ENCODE assay signal across 8 cellular contexts in genomic region chr17:40177275-40177874, GRCh38. TPM values are rescaled to one million over a fixed set of nuclear protein-coding genes. Genes with fewer than 3 reads are reported as not detected.
A peak's percentile ranks its signal among the peaks of the same experiment; 100 is the strongest.
DNase-seq lines count a peak whose midpoint lies in the region; ATAC-seq and TF ChIP-seq lines count a peak whose summit lies in the region.

Gene RAPGEFL1 (plus strand): TSS chr17:40177470. CDS start chr17:40177862, 392 bp downstream.

- no peak within 1 kb of the TSS for H2AFZ ChIP-seq in SU-DHL-6 (ENCODE audit: low read depth, low read length, severe bottlenecking)

- TF ChIP-seq CTCF in SU-DHL-6 (IDR thresholded peaks at IDR 0.05; ENCODE audit: insufficient read depth, low read length, poor library complexity, severe bottlenecking) (no peak), heart right ventricle (IDR thresholded peaks at IDR 0.05) (peak in 1 of 9 donors; percentile 5), psoas muscle (IDR thresholded peaks at IDR 0.05) (no peak)

- H3K4me1 ChIP-seq in HUES48 (ENCODE audit: control insufficient read depth, insufficient read depth, low read length) (peaks cover 16% of the 10 kb centered on the region; the same call in 1 of the 2 replicates), heart right ventricle (peaks cover 6 to 31% (median 11%) of the 10 kb centered on the region in 9 donors), psoas muscle (peaks cover 7% of the 10 kb centered on the region), urinary bladder (ENCODE audit: insufficient read depth) (no peaks in the 10 kb centered on the region)

- peaks cover 36% of the 10 kb centered on the region for H3K36me3 ChIP-seq in HUES48 (ENCODE audit: control insufficient read depth, insufficient read depth, low read length)
- H3K36me3 ChIP-seq in SU-DHL-6 (ENCODE audit: low read length), result peaks cover 3% of the 10 kb centered on the region; the same call in 1 of the 2 replicates
- peaks cover 0 to 55% (median 21%) of the 10 kb centered on the region in 9 donors for H3K36me3 ChIP-seq in heart right ventricle
- H3K36me3 ChIP-seq in psoas muscle (ENCODE audit: insufficient read depth in 1 of 2, low read depth in 1 of 2), result peaks cover 2 to 49% of the 10 kb centered on the region in 2 donors
- H3K36me3 ChIP-seq in urinary bladder (ENCODE audit: insufficient read depth), result no peaks in the 10 kb centered on the region

- peak within 1 kb of the TSS; percentile 62 for H3K4me3 ChIP-seq in HUES48 (ENCODE audit: low read depth, low read length)
- peak within 1 kb of the TSS; percentile 28 for H3K4me3 ChIP-seq in SU-DHL-6 (ENCODE audit: insufficient read depth, low read length, poor library complexity, severe bottlenecking)
- H3K4me3 ChIP-seq in heart right ventricle, result peak within 1 kb of the TSS; percentile 10 to 62 (median 54)
- peak within 1 kb of the TSS; percentile 59 for H3K4me3 ChIP-seq in psoas muscle
- H3K4me3 ChIP-seq in urinary bladder (ENCODE audit: low read depth, low read length), result peak within 1 kb of the TSS; percentile 52

- peak; percentile 93 for ATAC-seq in activated naive CD8-positive, alpha-beta T cell treated with anti-CD3 and anti-CD28 coated beads, Interleukin-2, amount 50 U/mL, for 24 hours
- ATAC-seq in heart right ventricle (peak; percentile 61 to 89 (median 82)), psoas muscle (peak; percentile 58 to 76 (median 68)), GM21381 (IDR thresholded peaks at IDR 0.05; ENCODE audit: unreplicated experiment) (no peak)

- H3K9me3 Mint-ChIP-seq in activated naive CD8-positive, alpha-beta T cell treated with anti-CD3 and anti-CD28 coated beads, Interleukin-2, amount 50 U/mL, for 24 hours, result no peaks in the 10 kb centered on the region

- peak within 1 kb of the TSS; percentile 66 for H3K27ac ChIP-seq in HUES48 (ENCODE audit: low read depth, low read length)
- no peak within 1 kb of the TSS for H3K27ac ChIP-seq in SU-DHL-6 (ENCODE audit: low read depth, low read length)
- H3K27ac ChIP-seq in heart right ventricle, result peak within 1 kb of the TSS in 2 of 10 donors; percentile 12 to 34
- no peak within 1 kb of the TSS for H3K27ac ChIP-seq in psoas muscle
- H3K27ac ChIP-seq in urinary bladder (ENCODE audit: low read depth), result peak within 1 kb of the TSS; percentile 78

- DNase-seq in ELF-1 (ENCODE audit: low read depth, low spot score) (peak; percentile 78), heart right ventricle (peak; percentile 75 to 82), psoas muscle (peak; percentile 80 to 82)
- DNase-seq in activated naive CD8-positive, alpha-beta T cell treated with anti-CD3 and anti-CD28 coated beads, Interleukin-2, amount 50 U/mL, for 24 hours, result peak; percentile 89

- H4K20me1 ChIP-seq in SU-DHL-6 (ENCODE audit: low read depth, low read length), result no peaks in the 10 kb centered on the region

- H3K27ac Mint-ChIP-seq in activated naive CD8-positive, alpha-beta T cell treated with anti-CD3 and anti-CD28 coated beads, Interleukin-2, amount 50 U/mL, for 24 hours, result no peak within 1 kb of the TSS

- H3K27me3 ChIP-seq in HUES48 (ENCODE audit: control insufficient read depth, insufficient read depth, low read length) (no peaks in the 10 kb centered on the region), SU-DHL-6 (ENCODE audit: low read length) (no peaks in the 10 kb centered on the region), heart right ventricle (peaks cover 0 to 14% (median 0%) of the 10 kb centered on the region in 7 donors), psoas muscle (ENCODE audit: insufficient read depth in 3 of 3, low read length in 2 of 3) (no peaks in the 10 kb centered on the region)

- H3K9ac ChIP-seq in HUES48 (ENCODE audit: low read depth, low read length), result peak within 1 kb of the TSS; percentile 7; the same call in 1 of the 2 replicates
- H3K9ac ChIP-seq in SU-DHL-6 (ENCODE audit: low read length), result peak within 1 kb of the TSS; percentile 34

- no peaks in the 10 kb centered on the region for H3F3A ChIP-seq in SU-DHL-6 (ENCODE audit: insufficient read depth)

- peak within 1 kb of the TSS; percentile 39 for H3K4me3 Mint-ChIP-seq in activated naive CD8-positive, alpha-beta T cell treated with anti-CD3 and anti-CD28 coated beads, Interleukin-2, amount 50 U/mL, for 24 hours

- no peaks in the 10 kb centered on the region for H3K9me2 ChIP-seq in SU-DHL-6 (replicated peaks; ENCODE audit: insufficient read depth, low read length)

- peaks cover 16% of the 10 kb centered on the region for H3K36me3 Mint-ChIP-seq in activated naive CD8-positive, alpha-beta T cell treated with anti-CD3 and anti-CD28 coated beads, Interleukin-2, amount 50 U/mL, for 24 hours (ENCODE audit: low read depth)

- intact Hi-C loops in heart right ventricle (cut with DNase I) (loop anchor here in 1 of 10 donors (10.0 kb wide), 1 partner anchor 143 kb away; no protein-coding TSS in a partner anchor), psoas muscle (cut with DNase I) (no loop called here)

- H3K27me3 Mint-ChIP-seq in activated naive CD8-positive, alpha-beta T cell treated with anti-CD3 and anti-CD28 coated beads, Interleukin-2, amount 50 U/mL, for 24 hours, result no peaks in the 10 kb centered on the region

- no peaks in the 10 kb centered on the region for H3K79me2 ChIP-seq in SU-DHL-6 (ENCODE audit: insufficient read depth, low read length)

- H3K4me2 ChIP-seq in SU-DHL-6 (ENCODE audit: low read depth, low read length, poor library complexity, severe bottlenecking), result peak within 1 kb of the TSS; percentile 47

- H3K9me3 ChIP-seq in HUES48 (ENCODE audit: control insufficient read depth, insufficient read depth, low read length) (no peaks in the 10 kb centered on the region), SU-DHL-6 (ENCODE audit: insufficient read depth, low read length) (no peaks in the 10 kb centered on the region), heart right ventricle (no peaks in the 10 kb centered on the region), psoas muscle (no peaks in the 10 kb centered on the region)

- WGBS in heart right ventricle, 2 donors, result 2 to 9% methylated on average over 48 to 57 of the region's 57 CpGs
- WGBS in psoas muscle, 3 donors, result 4 to 6% (median 5%) methylated on average over 38 to 57 of the region's 57 CpGs
- under 1% methylated on average over 57 of the region's 57 CpGs for WGBS in urinary bladder

- H3K4me1 Mint-ChIP-seq in activated naive CD8-positive, alpha-beta T cell treated with anti-CD3 and anti-CD28 coated beads, Interleukin-2, amount 50 U/mL, for 24 hours, result peaks cover 10% of the 10 kb centered on the region

RNA-seq across cellular contexts. Expression of gene RAPGEFL1, which starts in this region (rescaled TPM):
- 1 to 10 TPM; 2.2 to 5.7 (median 3.2) TPM for total RNA-seq in heart right ventricle
- 10 to 100 TPM in 1 of 2 donors, 1 to 10 TPM in 1; 2.9 to 21.9 TPM for polyA plus RNA-seq in heart right ventricle
- 1 to 10 TPM; 2.8 to 5.7 (median 3.9) TPM for total RNA-seq in psoas muscle
- 1 to 10 TPM; 1.7 to 4.2 (median 3.5) TPM for polyA plus RNA-seq in psoas muscle
- total RNA-seq in urinary bladder, result 8.0 TPM
- 10.9 TPM for polyA plus RNA-seq in urinary bladder

Comparison
In these comparisons a context has a peak if more than half of its experiments do, and no peak if none do; other contexts are left out.
1. H3K27ac ChIP-seq: peak in HUES48 (single experiment) and urinary bladder (single experiment); none in SU-DHL-6 (single experiment) and psoas muscle (single experiment).
2. Peak in every context shown above with its lines, with median percentiles within 50 percentile points of each other: DNase-seq and H3K4me3 ChIP-seq.